Comparison of ENCODE assay signal across 16 cellular contexts in the genomic region with DNA sequence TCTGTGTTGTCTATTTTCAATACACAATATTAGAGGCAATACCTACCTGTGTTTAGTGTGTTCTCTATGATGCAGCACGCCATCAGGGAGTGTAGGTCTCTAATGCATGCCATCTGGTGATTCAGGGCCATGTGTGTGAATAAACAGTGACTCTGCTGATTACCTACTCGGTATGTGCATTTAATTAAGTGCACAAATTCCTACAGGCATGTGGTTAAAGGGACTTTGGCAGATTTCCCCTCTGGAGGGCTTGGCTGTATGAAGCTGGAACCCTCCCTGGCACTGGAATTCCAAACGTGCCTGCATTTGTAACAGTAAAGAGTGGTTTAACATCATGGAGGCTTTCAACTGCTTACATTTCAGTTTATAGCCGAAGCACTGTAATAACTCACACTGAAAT.
DNase-seq lines count a peak whose midpoint lies in the region; ATAC-seq and TF ChIP-seq lines count a peak whose summit lies in the region.
"Had no signal": no experiment of that assay in that cellular context is flagged by ENCODE, and none has a peak within 500 bp of the region (broad histone marks: within the 10 kb centered on the region; RNA-seq: fewer than 3 reads in every experiment).

No MANE protein-coding gene starts in this region.

- H3K4me1 Mint-ChIP-seq in mesothelial cell of epicardium (peaks cover 7% of the 10 kb centered on the region), endothelial cell (ENCODE audit: unreplicated experiment) (no peaks in the 10 kb centered on the region)
- H3K4me1 Mint-ChIP-seq: B cell; stimulated activated naive CD8-positive, alpha-beta T cell treated with anti-CD3 and anti-CD28 coated beads, Interleukin-15, amount 100 ng/mL, for 72 hours had no signal

- H3K27ac Mint-ChIP-seq in mesothelial cell of epicardium (peak overlapping the region; percentile 40), endothelial cell (ENCODE audit: unreplicated experiment) (no peak overlapping the region)
- H3K27ac Mint-ChIP-seq: B cell; IgD-negative memory B cell; stimulated activated naive CD8-positive, alpha-beta T cell treated with anti-CD3 and anti-CD28 coated beads, Interleukin-15, amount 100 ng/mL, for 72 hours had no signal

- DNase-seq in EH (ENCODE audit: low read depth) (peak; percentile 89), NCI-H82 treated with DMSO at 0.1 percent for 48 hours (lab: John Stamatoyannopoulos, UW; ENCODE audit: unreplicated experiment) (peak; percentile 4), epithelial cell of proximal tubule (ENCODE audit: low read depth) (peak; percentile 15), mesothelial cell of epicardium (ENCODE audit: low spot score in 2 of 2, unreplicated experiment in 2 of 2) (no peak), endothelial cell (ENCODE audit: low spot score) (no peak), SIG-M5 treated with dmso at 0.1 percent for 504 hours (lab: John Stamatoyannopoulos, UW; ENCODE audit: unreplicated experiment) (no peak)
- DNase-seq: activated gamma-delta T cell treated with Interleukin-2 at 50 U/mL for 16 hours; DMS153; GOT3; NCI-H1092; stimulated activated naive CD8-positive, alpha-beta T cell treated with anti-CD3 and anti-CD28 coated beads, Interleukin-15, amount 100 ng/mL, for 72 hours had no signal

- peaks cover 11% of the 10 kb centered on the region for H3K36me3 Mint-ChIP-seq in mesothelial cell of epicardium
- peaks cover 5% of the 10 kb centered on the region for H3K36me3 Mint-ChIP-seq in endothelial cell (ENCODE audit: low read depth, unreplicated experiment)
- H3K36me3 Mint-ChIP-seq: IgD-negative memory B cell had no signal

- H3K4me3 ChIP-seq in epithelial cell of proximal tubule (ENCODE audit: low read depth, low read length): no peak overlapping the region

- no peak for TF ChIP-seq CTCF in epithelial cell of proximal tubule (conservative IDR thresholded peaks at IDR 0.05; ENCODE audit: low read depth, low read length)
- TF ChIP-seq CTCF in mesothelial cell of epicardium (IDR thresholded peaks at IDR 0.05; ENCODE audit: unreplicated experiment): no peak
- no peak for TF ChIP-seq CTCF in endothelial cell (IDR thresholded peaks at IDR 0.05; ENCODE audit: unreplicated experiment)

- ATAC-seq in HG02852 (IDR thresholded peaks at IDR 0.05; ENCODE audit: unreplicated experiment) (no peak), esophagus mucosa (no peak)
- ATAC-seq: stimulated activated naive CD8-positive, alpha-beta T cell treated with anti-CD3 and anti-CD28 coated beads, Interleukin-15, amount 100 ng/mL, for 72 hours had no signal

- H3K27me3 Mint-ChIP-seq in mesothelial cell of epicardium (ENCODE audit: low read depth) (no peaks in the 10 kb centered on the region), endothelial cell (ENCODE audit: unreplicated experiment) (peaks cover 6% of the 10 kb centered on the region)
- H3K27me3 Mint-ChIP-seq: B cell; IgD-negative memory B cell; stimulated activated naive CD8-positive, alpha-beta T cell treated with anti-CD3 and anti-CD28 coated beads, Interleukin-15, amount 100 ng/mL, for 72 hours had no signal

- H3K9me3 Mint-ChIP-seq in mesothelial cell of epicardium (peaks cover 26% of the 10 kb centered on the region), endothelial cell (ENCODE audit: unreplicated experiment) (peaks cover 9% of the 10 kb centered on the region)

- H3K4me3 Mint-ChIP-seq in mesothelial cell of epicardium (no peak overlapping the region), endothelial cell (ENCODE audit: unreplicated experiment) (no peak overlapping the region)
- H3K4me3 Mint-ChIP-seq: B cell; brain; IgD-negative memory B cell; stimulated activated naive CD8-positive, alpha-beta T cell treated with anti-CD3 and anti-CD28 coated beads, Interleukin-15, amount 100 ng/mL, for 72 hours had no signal

Comparison
In these comparisons a context has a peak if more than half of its experiments do, and no peak if none do; other contexts are left out.
1. DNase-seq: peak in EH (single experiment), NCI-H82 treated with DMSO at 0.1 percent for 48 hours (single experiment) and epithelial cell of proximal tubule (single experiment); none in mesothelial cell of epicardium (0 of 2), endothelial cell (single experiment) and SIG-M5 treated with dmso at 0.1 percent for 504 hours (single experiment).